8 cellular contexts compared by ENCODE assay signal in genomic region chr1:225882008-225882698, GRCh38. TPM values are rescaled to one million over a fixed set of nuclear protein-coding genes. Genes with fewer than 3 reads are reported as not detected.
DNase-seq lines count a peak whose midpoint lies in the region; ATAC-seq and TF ChIP-seq lines count a peak whose summit lies in the region.

Gene TMEM63A (minus strand): TSS chr1:225882380. CDS start chr1:225877580, 4,800 bp downstream.

- ATAC-seq in HG02642 (IDR thresholded peaks at IDR 0.05; ENCODE audit: poor library complexity, unreplicated experiment) = peak; percentile 77

- peak within 1 kb of the TSS; percentile 89 for H3K27ac Mint-ChIP-seq in dendritic cell treated with granulocyte-macrophage colony-stimulating factor and Interleukin-4, amounts not matched to agents 40 ng/mL and 50 ng/mL, for 4 days

- under 1% methylated on average over 63 of the region's 63 CpGs for WGBS in liver

- peaks cover 16% of the 10 kb centered on the region for H3K27me3 Mint-ChIP-seq in dendritic cell treated with granulocyte-macrophage colony-stimulating factor and Interleukin-4, amounts not matched to agents 40 ng/mL and 50 ng/mL, for 4 days

- peak within 1 kb of the TSS; percentile 85 to 90 for H3K9ac ChIP-seq in liver (ENCODE audit: low read depth in 1 of 2, low read length in 2 of 2)

- peak; percentile 43 to 56 for TF ChIP-seq RAD21 in liver (IDR thresholded peaks at IDR 0.05)

- peaks cover 26 to 65% (median 59%) of the 10 kb centered on the region in 4 donors for H3K4me1 ChIP-seq in liver (ENCODE audit: control insufficient read depth in 4 of 4, insufficient read depth in 4 of 4, low read length in 3 of 4)

- no peak for TF ChIP-seq CTCF in liver (IDR thresholded peaks at IDR 0.05; ENCODE audit: low read depth, low read length, missing input control)

- peaks cover 9% of the 10 kb centered on the region for H3K36me3 Mint-ChIP-seq in dendritic cell treated with granulocyte-macrophage colony-stimulating factor and Interleukin-4, amounts not matched to agents 40 ng/mL and 50 ng/mL, for 4 days (ENCODE audit: low read depth)

- intact Hi-C loops in dendritic cell treated with granulocyte-macrophage colony-stimulating factor and Interleukin-4, amounts not matched to agents 40 ng/mL and 50 ng/mL, for 4 days (cut with micrococcal nuclease) = loop anchor here (10.0 kb wide), 1 partner anchor 107 kb away; the partner anchor contains the start of gene SRP9

- no peaks in the 10 kb centered on the region for H3K9me3 Mint-ChIP-seq in dendritic cell treated with granulocyte-macrophage colony-stimulating factor and Interleukin-4, amounts not matched to agents 40 ng/mL and 50 ng/mL, for 4 days

- H3K4me3 Mint-ChIP-seq in dendritic cell treated with granulocyte-macrophage colony-stimulating factor and Interleukin-4, amounts not matched to agents 40 ng/mL and 50 ng/mL, for 4 days = peak within 1 kb of the TSS; percentile 95

- H3K4me1 Mint-ChIP-seq in dendritic cell treated with granulocyte-macrophage colony-stimulating factor and Interleukin-4, amounts not matched to agents 40 ng/mL and 50 ng/mL, for 4 days (ENCODE audit: low read depth) = peaks cover 52% of the 10 kb centered on the region

- no peaks in the 10 kb centered on the region for H3K36me3 ChIP-seq in liver (ENCODE audit: control insufficient read depth in 4 of 4, insufficient read depth in 3 of 4, low read depth in 1 of 4, low read length in 3 of 4)

- peak; percentile 21 for DNase-seq in NCI-H2081 (lab: John Stamatoyannopoulos, UW)
- no peak for DNase-seq in NCI-H2081 treated with DMSO at 0.1 percent for 48 hours (lab: John Stamatoyannopoulos, UW)
- peak; percentile 64 for DNase-seq in NCI-H2107 treated with DMSO at 0.1 percent for 48 hours (lab: John Stamatoyannopoulos, UW; ENCODE audit: unreplicated experiment)
- peak; percentile 94 for DNase-seq in activated CD4-positive, alpha-beta T cell treated with anti-CD3 and anti-CD28 coated beads, Interleukin-2, amount 50 U/mL, for 1 hour
- DNase-seq in stimulated activated CD4-positive, alpha-beta T cell treated with anti-CD3 and anti-CD28 coated beads, Interleukin-4, amount 100 ng/mL, for 4 hours = peak; percentile 82 to 83

- peak within 1 kb of the TSS; percentile 75 to 94 (median 83) for H3K4me3 ChIP-seq in liver (ENCODE audit: low read depth in 1 of 3, low read length in 3 of 3)

- H3K27me3 ChIP-seq in liver (ENCODE audit: control insufficient read depth in 4 of 4, insufficient read depth in 4 of 4, low read length in 3 of 4) = no peaks in the 10 kb centered on the region

- H3K9me3 ChIP-seq in liver (ENCODE audit: control insufficient read depth in 4 of 4, low read length in 3 of 4) = no peaks in the 10 kb centered on the region

- peak within 1 kb of the TSS; percentile 97 to 98 for H3K27ac ChIP-seq in liver (ENCODE audit: low read depth in 1 of 2, low read length in 2 of 2)

TF ChIP-seq in liver, 16 proteins besides CTCF, POLR2A, EP300 and RAD21:
- no peak for TF ChIP-seq MAX (IDR thresholded peaks at IDR 0.05)
- peak in 1 of 2 donors; percentile 26 for TF ChIP-seq EGR1 (IDR thresholded peaks at IDR 0.05; ENCODE audit: low read depth in 2 of 2)
- TF ChIP-seq, protein P1, sequence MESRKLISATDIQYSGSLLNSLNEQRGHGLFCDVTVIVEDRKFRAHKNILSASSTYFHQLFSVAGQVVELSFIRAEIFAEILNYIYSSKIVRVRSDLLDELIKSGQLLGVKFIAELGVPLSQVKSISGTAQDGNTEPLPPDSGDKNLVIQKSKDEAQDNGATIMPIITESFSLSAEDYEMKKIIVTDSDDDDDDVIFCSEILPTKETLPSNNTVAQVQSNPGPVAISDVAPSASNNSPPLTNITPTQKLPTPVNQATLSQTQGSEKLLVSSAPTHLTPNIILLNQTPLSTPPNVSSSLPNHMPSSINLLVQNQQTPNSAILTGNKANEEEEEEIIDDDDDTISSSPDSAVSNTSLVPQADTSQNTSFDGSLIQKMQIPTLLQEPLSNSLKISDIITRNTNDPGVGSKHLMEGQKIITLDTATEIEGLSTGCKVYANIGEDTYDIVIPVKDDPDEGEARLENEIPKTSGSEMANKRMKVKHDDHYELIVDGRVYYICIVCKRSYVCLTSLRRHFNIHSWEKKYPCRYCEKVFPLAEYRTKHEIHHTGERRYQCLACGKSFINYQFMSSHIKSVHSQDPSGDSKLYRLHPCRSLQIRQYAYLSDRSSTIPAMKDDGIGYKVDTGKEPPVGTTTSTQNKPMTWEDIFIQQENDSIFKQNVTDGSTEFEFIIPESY (IDR thresholded peaks at IDR 0.05) = no peak
- TF ChIP-seq FOXA2 (IDR thresholded peaks at IDR 0.05) = no peak
- TF ChIP-seq HNF4A (conservative IDR thresholded peaks at IDR 0.05) = peak; percentile 49 to 54
- TF ChIP-seq NR2F2 (IDR thresholded peaks at IDR 0.05) = no peak
- TF ChIP-seq GABPA (IDR thresholded peaks at IDR 0.05 in 1 of 2, conservative IDR thresholded peaks at IDR 0.05 in 1 of 2) = no peak
- no peak for TF ChIP-seq YY1 (IDR thresholded peaks at IDR 0.05)
- TF ChIP-seq RXRA (IDR thresholded peaks at IDR 0.05) = peak in 1 of 2 donors; percentile 16
- TF ChIP-seq FOXA1 (IDR thresholded peaks at IDR 0.05) = no peak
- peak; percentile 56 for TF ChIP-seq REST (IDR thresholded peaks at IDR 0.05)
- TF ChIP-seq, protein P2, sequence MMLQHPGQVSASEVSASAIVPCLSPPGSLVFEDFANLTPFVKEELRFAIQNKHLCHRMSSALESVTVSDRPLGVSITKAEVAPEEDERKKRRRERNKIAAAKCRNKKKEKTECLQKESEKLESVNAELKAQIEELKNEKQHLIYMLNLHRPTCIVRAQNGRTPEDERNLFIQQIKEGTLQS (IDR thresholded peaks at IDR 0.05) = no peak
- TF ChIP-seq JUND (IDR thresholded peaks at IDR 0.05) = no peak
- no peak for TF ChIP-seq TAF1 (conservative IDR thresholded peaks at IDR 0.05)
- peak; percentile 25 for TF ChIP-seq SP1 (IDR thresholded peaks at IDR 0.05)
- no peak for TF ChIP-seq HNF4G (IDR thresholded peaks at IDR 0.05)

RNA-seq across cellular contexts. Expression of gene TMEM63A, which starts in this region (rescaled TPM):
- total RNA-seq in liver = 10 to 100 TPM; 10.4 to 54.0 TPM
- polyA plus RNA-seq in liver = 10 to 100 TPM in 1 of 2 donors, 1 to 10 TPM in 1; 9.6 to 12.9 TPM
